In genomic region chr1:116494745-116495144, GRCh38 we compare ENCODE assay signal across 1 cellular context.
TF ChIP-seq lines count a peak whose summit lies in the region.

No MANE protein-coding gene starts in this region.

TF ChIP-seq in HepG2, 621 proteins besides CTCF, POLR2A, EP300 and RAD21 (continued from another document and continues in another):
- no peak for TF ChIP-seq ZNF609 (CRISPR knock-in tag; IDR thresholded peaks at IDR 0.05; ENCODE audit: borderline replicate concordance)
- peak; percentile 47; the same call in 1 of the 2 replicates for TF ChIP-seq TFAP4 (IDR thresholded peaks at IDR 0.05; ENCODE audit: borderline replicate concordance, low read depth)
- no peak for TF ChIP-seq ZNF264 (CRISPR knock-in tag; IDR thresholded peaks at IDR 0.05)
- no peak for TF ChIP-seq ZBTB33 (CRISPR knock-in tag; IDR thresholded peaks at IDR 0.05)
- no peak for TF ChIP-seq THAP11 (CRISPR knock-in tag; IDR thresholded peaks at IDR 0.05)
- no peak for TF ChIP-seq ZNF792 (CRISPR knock-in tag; IDR thresholded peaks at IDR 0.05)
- TF ChIP-seq ARID3A (IDR thresholded peaks at IDR 0.05; ENCODE audit: low read depth, low read length), result peak; percentile 71
- TF ChIP-seq ZBTB46 (CRISPR knock-in tag; IDR thresholded peaks at IDR 0.05; ENCODE audit: borderline replicate concordance), result no peak
- TF ChIP-seq KLF16 (CRISPR knock-in tag; IDR thresholded peaks at IDR 0.05), result no peak
- TF ChIP-seq POLR2G (IDR thresholded peaks at IDR 0.05; ENCODE audit: low read depth, low read length), result peak; percentile 66
- TF ChIP-seq BATF2 (CRISPR knock-in tag; IDR thresholded peaks at IDR 0.05), result no peak
- TF ChIP-seq YY1 (IDR thresholded peaks at IDR 0.05; ENCODE audit: insufficient read depth, insufficient replicate concordance, low read depth, low read length), result peak; percentile 11
- no peak for TF ChIP-seq AFF4 (CRISPR knock-in tag; IDR thresholded peaks at IDR 0.05)
- peak; percentile 44 for TF ChIP-seq DMAP1 (CRISPR knock-in tag; IDR thresholded peaks at IDR 0.05)
- TF ChIP-seq ZNF580 (CRISPR knock-in tag; IDR thresholded peaks at IDR 0.05; ENCODE audit: borderline replicate concordance, low read depth), result no peak
- 0 out of 2 replicates have a peak, but pooled peaks have one; percentile 12 for TF ChIP-seq TFE3 (CRISPR knock-in tag; IDR thresholded peaks at IDR 0.05)
- no peak for TF ChIP-seq JUND (CRISPR knock-in tag; IDR thresholded peaks at IDR 0.05)
- TF ChIP-seq ZNF446 (CRISPR knock-in tag; IDR thresholded peaks at IDR 0.05), result no peak
- TF ChIP-seq ZNF160 (CRISPR knock-in tag; IDR thresholded peaks at IDR 0.05), result no peak
- no peak for TF ChIP-seq ZNF782 (CRISPR knock-in tag; IDR thresholded peaks at IDR 0.05; ENCODE audit: borderline replicate concordance)
- no peak for TF ChIP-seq PAF1 (CRISPR knock-in tag; IDR thresholded peaks at IDR 0.05)
- no peak; the same call in 1 of the 2 replicates for TF ChIP-seq NCOR1 (IDR thresholded peaks at IDR 0.05; ENCODE audit: borderline replicate concordance, low read length)
- no peak for TF ChIP-seq ZNF292 (CRISPR knock-in tag; IDR thresholded peaks at IDR 0.05; ENCODE audit: borderline replicate concordance, low read depth)
- no peak for TF ChIP-seq MAFG (CRISPR knock-in tag; IDR thresholded peaks at IDR 0.05)
- no peak for TF ChIP-seq ZNF543 (CRISPR knock-in tag; IDR thresholded peaks at IDR 0.05)
- no peak for TF ChIP-seq POLR2AphosphoS5 (IDR thresholded peaks at IDR 0.05; ENCODE audit: low read depth, low read length)
- TF ChIP-seq NR2F6 (IDR thresholded peaks at IDR 0.05), result 0 out of 2 replicates have a peak, but pooled peaks have one; percentile 21
- TF ChIP-seq NR2F6 (CRISPR knock-in tag; IDR thresholded peaks at IDR 0.05), result no peak
- no peak for TF ChIP-seq ZFP36L1 (CRISPR knock-in tag; IDR thresholded peaks at IDR 0.05)
- no peak for TF ChIP-seq ZNF20 (CRISPR knock-in tag; IDR thresholded peaks at IDR 0.05)
- TF ChIP-seq ZFP36 (IDR thresholded peaks at IDR 0.05; ENCODE audit: borderline replicate concordance, low read depth, low read length, partially characterized antibody), result no peak
- TF ChIP-seq HOXD1 (CRISPR knock-in tag; IDR thresholded peaks at IDR 0.05), result no peak
- TF ChIP-seq HNRNPK (IDR thresholded peaks at IDR 0.05; ENCODE audit: low read depth, low read length, poor library complexity, severe bottlenecking), result no peak
- TF ChIP-seq ZSCAN21 (CRISPR knock-in tag; IDR thresholded peaks at IDR 0.05; ENCODE audit: borderline replicate concordance), result no peak
- no peak for TF ChIP-seq NKX3-1 (CRISPR knock-in tag; IDR thresholded peaks at IDR 0.05)
- TF ChIP-seq ZNF737 (CRISPR knock-in tag; IDR thresholded peaks at IDR 0.05; ENCODE audit: borderline replicate concordance), result no peak
- no peak for TF ChIP-seq SP5 (CRISPR knock-in tag; IDR thresholded peaks at IDR 0.05; ENCODE audit: borderline replicate concordance, low read depth)
- TF ChIP-seq PCBP2 (optimal IDR thresholded peaks at IDR 0.05; ENCODE audit: low read depth, low read length, poor library complexity, severe bottlenecking), result no peak
- no peak for TF ChIP-seq ZNF563 (CRISPR knock-in tag; IDR thresholded peaks at IDR 0.05)
- no peak for TF ChIP-seq FOXO4 (CRISPR knock-in tag; conservative IDR thresholded peaks at IDR 0.05)
- no peak for TF ChIP-seq FOXA1 (IDR thresholded peaks at IDR 0.05)
- TF ChIP-seq FOXA1 (CRISPR knock-in tag; IDR thresholded peaks at IDR 0.05), result no peak
- TF ChIP-seq SOX13 (IDR thresholded peaks at IDR 0.05), result 0 out of 2 replicates have a peak, but pooled peaks have one; percentile 0
- TF ChIP-seq SOX13 (CRISPR knock-in tag; conservative IDR thresholded peaks at IDR 0.05 in 1 of 2, IDR thresholded peaks at IDR 0.05 in 1 of 2), result no peak
- no peak for TF ChIP-seq TMF1 (CRISPR knock-in tag; IDR thresholded peaks at IDR 0.05; ENCODE audit: low read depth)
- no peak for TF ChIP-seq ZBTB38 (CRISPR knock-in tag; IDR thresholded peaks at IDR 0.05)
